8 cellular contexts compared by ENCODE assay signal in the genomic region with DNA sequence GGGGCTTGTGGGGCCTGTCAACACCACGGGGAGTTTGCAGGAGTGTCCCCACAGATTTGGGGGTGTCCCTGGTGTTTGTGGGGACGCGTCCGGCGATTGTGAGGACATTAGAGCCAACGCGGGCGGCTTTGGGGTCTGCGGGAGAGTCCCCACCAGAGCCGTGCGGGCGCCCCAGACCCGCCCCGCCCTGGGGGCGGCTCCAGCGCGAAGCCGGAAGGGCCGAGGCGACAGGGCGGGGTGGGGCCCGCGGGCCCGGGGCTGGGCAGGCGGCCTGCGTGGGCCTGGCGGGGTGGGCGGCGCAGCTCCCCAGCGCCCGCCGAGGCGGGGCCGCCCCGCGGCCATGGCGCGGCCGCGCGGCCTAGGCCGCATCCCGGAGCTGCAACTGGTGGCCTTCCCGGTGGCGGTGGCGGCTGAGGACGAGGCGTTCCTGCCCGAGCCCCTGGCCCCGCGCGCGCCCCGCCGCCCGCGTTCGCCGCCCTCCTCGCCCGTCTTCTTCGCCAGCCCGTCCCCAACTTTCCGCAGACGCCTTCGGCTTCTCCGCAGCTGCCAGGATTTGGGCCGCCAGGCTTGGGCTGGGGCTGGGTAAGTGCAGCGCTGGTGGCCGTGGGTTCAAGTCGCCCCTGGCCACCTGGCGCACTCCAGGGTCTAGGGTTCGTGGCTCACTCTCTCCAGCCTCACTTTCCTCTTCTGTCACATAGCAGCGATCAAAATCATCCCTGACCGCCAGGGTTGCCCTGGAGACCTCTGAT. TPM values are rescaled to one million over a fixed set of nuclear protein-coding genes. Genes with fewer than 3 reads are reported as not detected.
A peak's percentile ranks its signal among the peaks of the same experiment; 100 is the strongest.
DNase-seq lines count a peak whose midpoint lies in the region; TF ChIP-seq lines count a peak whose summit lies in the region.

No MANE protein-coding gene starts in this region.

- H3K36me3 ChIP-seq in SK-N-SH (replicated peaks in 1 of 2; ENCODE audit: control insufficient read depth in 1 of 2, insufficient read depth in 2 of 2, low read length in 1 of 2): no peaks in the 10 kb centered on the region

- no peaks in the 10 kb centered on the region for H3K9me2 ChIP-seq in SK-N-SH

- H3K4me3 ChIP-seq in SK-N-SH (ENCODE audit: low read depth in 2 of 2, low read length in 1 of 2) (peak overlapping the region; percentile 44 to 64), foreskin fibroblast (ENCODE audit: low read depth in 1 of 2, low read length in 2 of 2) (peak overlapping the region; percentile 60 to 73)

- no peak for TF ChIP-seq RAD21 in SK-N-SH (IDR thresholded peaks at IDR 0.05; ENCODE audit: low read length)

- WGBS in SK-N-SH (ENCODE audit: low lambda C conversion rate): 17% methylated on average over 3 of the region's 75 CpGs

- no peaks in the 10 kb centered on the region for H3K9me3 ChIP-seq in SK-N-SH

- peaks cover 16% of the 10 kb centered on the region for H3F3A ChIP-seq in SK-N-SH (replicated peaks; ENCODE audit: insufficient read depth)

- H3K79me2 ChIP-seq in SK-N-SH (ENCODE audit: insufficient read depth): no peaks in the 10 kb centered on the region; the same call in 1 of the 2 replicates

- TF ChIP-seq CTCF in SK-N-SH (IDR thresholded peaks at IDR 0.05) (no peak), foreskin fibroblast (IDR thresholded peaks at IDR 0.05; ENCODE audit: low read depth, low read length) (no peak)

- H3K27me3 Mint-ChIP-seq in activated CD4-positive, alpha-beta T cell treated with anti-CD3 and anti-CD28 coated beads, Interleukin-2, amount 10 ng/mL, durations not matched to agents 7 days and 5 days: peaks cover 40% of the 10 kb centered on the region

- H2AFZ ChIP-seq in SK-N-SH (ENCODE audit: low read depth): peak overlapping the region; percentile 56; the same call in 1 of the 2 replicates

- intact Hi-C loops in posterior vena cava (cut with DNase I): no loop called here

- peaks cover 5 to 7% of the 10 kb centered on the region in 2 experiments; a peak in 2 of 4 replicates for H3K4me1 ChIP-seq in SK-N-SH (ENCODE audit: control insufficient read depth in 1 of 2, insufficient read depth in 2 of 2, low read depth in 1 of 2, low read length in 1 of 2)

- no peak for DNase-seq in activated CD4-positive, alpha-beta T cell treated with anti-CD3 and anti-CD28 coated beads, Interleukin-2, amount 10 ng/mL, durations not matched to agents 7 days and 5 days
- no peak for DNase-seq in activated CD4-positive, alpha-beta T cell treated with anti-CD3 and anti-CD28 coated beads, Interleukin-2, amount 50 U/mL, for 48 hours
- peak; percentile 76 for DNase-seq in SK-N-SH
- peak; percentile 45 to 76 for DNase-seq in foreskin fibroblast
- DNase-seq in posterior vena cava (ENCODE audit: low spot score): peak; percentile 90
- no peak for DNase-seq in GM19238 (ENCODE audit: insufficient read length, low spot score)
- no peak for DNase-seq in effector CD8-positive, alpha-beta T cell (lab: John Stamatoyannopoulos, UW)
- DNase-seq in NCI-H1105 treated with DMSO at 0.1 percent for 48 hours (lab: John Stamatoyannopoulos, UW): no peak

- no peaks in the 10 kb centered on the region for H3K9me3 Mint-ChIP-seq in activated CD4-positive, alpha-beta T cell treated with anti-CD3 and anti-CD28 coated beads, Interleukin-2, amount 10 ng/mL, durations not matched to agents 7 days and 5 days

- no peaks in the 10 kb centered on the region for H3K27me3 ChIP-seq in SK-N-SH (ENCODE audit: insufficient read depth)

- TF ChIP-seq EP300 in SK-N-SH (IDR thresholded peaks at IDR 0.05; ENCODE audit: borderline replicate concordance in 1 of 2, low read depth in 1 of 2, low read length in 1 of 2): no peak

- peak overlapping the region; percentile 84 for H3K4me2 ChIP-seq in SK-N-SH

- H3K27ac ChIP-seq in SK-N-SH (ENCODE audit: low read depth in 2 of 2, low read length in 1 of 2): no peak overlapping the region

- CTCF ChIA-PET in activated CD4-positive, alpha-beta T cell treated with anti-CD3 and anti-CD28 coated beads, Interleukin-2, amount 10 ng/mL, durations not matched to agents 7 days and 5 days (lab: Charles Lee): interaction anchor here (2.6 to 27.9 kb wide), 3 partner anchors 9 to 25 kb away, joined by 10 to 612 read pairs (median 129); partner anchors contain the start of genes CDC37 and PDE4A
- CTCF ChIA-PET in SK-N-SH (lab: Yijun Ruan, JAX): interaction anchor here (1.1 to 10.1 kb wide), 4 partner anchors 9 to 40 kb away, joined by 3 to 127 read pairs (median 4); partner anchors contain the start of genes CDC37 and PDE4A

- POLR2A ChIA-PET in activated CD4-positive, alpha-beta T cell treated with anti-CD3 and anti-CD28 coated beads, Interleukin-2, amount 10 ng/mL, durations not matched to agents 7 days and 5 days (lab: Charles Lee): no interaction called here
- POLR2A ChIA-PET in SK-N-SH (lab: Yijun Ruan, JAX): no interaction called here

- H4K20me1 ChIP-seq in SK-N-SH (ENCODE audit: insufficient read depth): no peaks in the 10 kb centered on the region

- H3K4me3 Mint-ChIP-seq in activated CD4-positive, alpha-beta T cell treated with anti-CD3 and anti-CD28 coated beads, Interleukin-2, amount 10 ng/mL, durations not matched to agents 7 days and 5 days: peak overlapping the region; percentile 72

- H3K27ac Mint-ChIP-seq in activated CD4-positive, alpha-beta T cell treated with anti-CD3 and anti-CD28 coated beads, Interleukin-2, amount 10 ng/mL, durations not matched to agents 7 days and 5 days: peak overlapping the region; percentile 72

- peaks cover 9% of the 10 kb centered on the region for H3K36me3 Mint-ChIP-seq in activated CD4-positive, alpha-beta T cell treated with anti-CD3 and anti-CD28 coated beads, Interleukin-2, amount 10 ng/mL, durations not matched to agents 7 days and 5 days (ENCODE audit: low read depth)

- peak overlapping the region; percentile 60; the same call in 1 of the 2 replicates for H3K9ac ChIP-seq in SK-N-SH

- peaks cover 56% of the 10 kb centered on the region for H3K4me1 Mint-ChIP-seq in activated CD4-positive, alpha-beta T cell treated with anti-CD3 and anti-CD28 coated beads, Interleukin-2, amount 10 ng/mL, durations not matched to agents 7 days and 5 days

TF ChIP-seq in SK-N-SH, 30 proteins besides CTCF, POLR2A, EP300 and RAD21:
- TF ChIP-seq POLR2AphosphoS5 (IDR thresholded peaks at IDR 0.05; ENCODE audit: low read depth, low read length): no peak
- no peak for TF ChIP-seq MXI1 (IDR thresholded peaks at IDR 0.05; ENCODE audit: low read depth, low read length)
- no peak for TF ChIP-seq TCF12 (IDR thresholded peaks at IDR 0.05)
- TF ChIP-seq NRF1 (IDR thresholded peaks at IDR 0.05; ENCODE audit: low read depth, low read length): no peak
- TF ChIP-seq EZH2phosphoT487 (IDR thresholded peaks at IDR 0.05; ENCODE audit: borderline replicate concordance, low read depth): no peak
- TF ChIP-seq FOXM1 (IDR thresholded peaks at IDR 0.05; ENCODE audit: low read depth): no peak
- TF ChIP-seq RXRA (IDR thresholded peaks at IDR 0.05; ENCODE audit: borderline replicate concordance, low read depth): no peak
- no peak for TF ChIP-seq GATA2 (CRISPR knock-in tag; IDR thresholded peaks at IDR 0.05)
- TF ChIP-seq, protein P1, sequence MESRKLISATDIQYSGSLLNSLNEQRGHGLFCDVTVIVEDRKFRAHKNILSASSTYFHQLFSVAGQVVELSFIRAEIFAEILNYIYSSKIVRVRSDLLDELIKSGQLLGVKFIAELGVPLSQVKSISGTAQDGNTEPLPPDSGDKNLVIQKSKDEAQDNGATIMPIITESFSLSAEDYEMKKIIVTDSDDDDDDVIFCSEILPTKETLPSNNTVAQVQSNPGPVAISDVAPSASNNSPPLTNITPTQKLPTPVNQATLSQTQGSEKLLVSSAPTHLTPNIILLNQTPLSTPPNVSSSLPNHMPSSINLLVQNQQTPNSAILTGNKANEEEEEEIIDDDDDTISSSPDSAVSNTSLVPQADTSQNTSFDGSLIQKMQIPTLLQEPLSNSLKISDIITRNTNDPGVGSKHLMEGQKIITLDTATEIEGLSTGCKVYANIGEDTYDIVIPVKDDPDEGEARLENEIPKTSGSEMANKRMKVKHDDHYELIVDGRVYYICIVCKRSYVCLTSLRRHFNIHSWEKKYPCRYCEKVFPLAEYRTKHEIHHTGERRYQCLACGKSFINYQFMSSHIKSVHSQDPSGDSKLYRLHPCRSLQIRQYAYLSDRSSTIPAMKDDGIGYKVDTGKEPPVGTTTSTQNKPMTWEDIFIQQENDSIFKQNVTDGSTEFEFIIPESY (IDR thresholded peaks at IDR 0.05; ENCODE audit: borderline replicate concordance, low read depth): no peak
- TF ChIP-seq FOSL2 (IDR thresholded peaks at IDR 0.05; ENCODE audit: borderline replicate concordance, low read depth): no peak
- no peak for TF ChIP-seq ELF1 (IDR thresholded peaks at IDR 0.05)

RNA-seq across cellular contexts. Expression of gene PDE4A, which starts 10.3 kb away (rescaled TPM):
- total RNA-seq in activated CD4-positive, alpha-beta T cell treated with anti-CD3 and anti-CD28 coated beads, Interleukin-2, amount 10 ng/mL, durations not matched to agents 7 days and 5 days: 10 to 100 TPM; 12.7 to 14.3 TPM
- 2.3 and 2.9 TPM in 2 replicates for polyA plus RNA-seq in SK-N-SH (2012; rRNA removed)
- polyA plus RNA-seq in SK-N-SH (2012; cell fraction: cytosol; rRNA removed): 2.0 and 2.8 TPM in 2 replicates
- polyA plus RNA-seq in SK-N-SH (2012; cell fraction: nucleus; rRNA removed): 5.6 and 6.7 TPM in 2 replicates
- total RNA-seq in posterior vena cava: 10 to 100 TPM; 10.9 to 12.8 TPM

RNA-seq across cellular contexts. Expression of gene CDC37, which starts 27.3 kb away (rescaled TPM):
- 100 to 1,000 TPM; 200 to 205 TPM for total RNA-seq in activated CD4-positive, alpha-beta T cell treated with anti-CD3 and anti-CD28 coated beads, Interleukin-2, amount 10 ng/mL, durations not matched to agents 7 days and 5 days
- 1,026 and 1,054 TPM in 2 replicates for polyA plus RNA-seq in SK-N-SH (2012; rRNA removed)
- 593 and 675 TPM in 2 replicates for polyA plus RNA-seq in SK-N-SH (2012; cell fraction: cytosol; rRNA removed)
- polyA plus RNA-seq in SK-N-SH (2012; cell fraction: nucleus; rRNA removed): 2,817 and 3,252 TPM in 2 replicates
- 100 to 1,000 TPM; 106 to 109 TPM for total RNA-seq in posterior vena cava

RNA-seq across cellular contexts. Expression of gene TYK2, which starts 50.3 kb away (rescaled TPM):
- 100 to 1,000 TPM; 251 to 263 TPM for total RNA-seq in activated CD4-positive, alpha-beta T cell treated with anti-CD3 and anti-CD28 coated beads, Interleukin-2, amount 10 ng/mL, durations not matched to agents 7 days and 5 days
- polyA plus RNA-seq in SK-N-SH (2012; rRNA removed): 34.8 and 44.6 TPM in 2 replicates
- 11.9 and 17.2 TPM in 2 replicates for polyA plus RNA-seq in SK-N-SH (2012; cell fraction: cytosol; rRNA removed)
- 343 and 417 TPM in 2 replicates for polyA plus RNA-seq in SK-N-SH (2012; cell fraction: nucleus; rRNA removed)
- total RNA-seq in posterior vena cava: 10 to 100 TPM; 67.1 to 69.3 TPM

Comparison
In these comparisons a context has a peak if more than half of its experiments do, and no peak if none do; other contexts are left out.
1. DNase-seq: peak in SK-N-SH (single experiment), foreskin fibroblast (2 of 2) and posterior vena cava (single experiment); none in activated CD4-positive, alpha-beta T cell treated with anti-CD3 and anti-CD28 coated beads, Interleukin-2, amount 10 ng/mL, durations not matched to agents 7 days and 5 days (single experiment), activated CD4-positive, alpha-beta T cell treated with anti-CD3 and anti-CD28 coated beads, Interleukin-2, amount 50 U/mL, for 48 hours (0 of 2), GM19238 (single experiment), effector CD8-positive, alpha-beta T cell (single experiment) and NCI-H1105 treated with DMSO at 0.1 percent for 48 hours (single experiment).